In genomic region chr19:10518444-10519361, GRCh38 we compare ENCODE assay signal across 9 cellular contexts. TPM values are rescaled to one million over a fixed set of nuclear protein-coding genes. Genes with fewer than 3 reads are reported as not detected.
A peak's percentile ranks its signal among the peaks of the same experiment; 100 is the strongest.
DNase-seq lines count a peak whose midpoint lies in the region; ATAC-seq and TF ChIP-seq lines count a peak whose summit lies in the region.
"Had no signal": no experiment of that assay in that cellular context is flagged by ENCODE, and none has a peak within 500 bp of the region (broad histone marks: within the 10 kb centered on the region; RNA-seq: fewer than 3 reads in every experiment).

No MANE protein-coding gene starts in this region.

- no peaks in the 10 kb centered on the region for H3K36me3 Mint-ChIP-seq in activated CD4-positive, alpha-beta T cell treated with anti-CD3 and anti-CD28 coated beads, Interleukin-2, amount 10 ng/mL, durations not matched to agents 7 days and 5 days (ENCODE audit: low read depth)
- H3K36me3 Mint-ChIP-seq in stimulated activated effector memory CD8-positive, alpha-beta T cell treated with anti-CD3 and anti-CD28 coated beads, Interleukin-12 subunit alpha, Interleukin-12 subunit beta, amount 100 ng/mL, for 72 hours, result peaks cover 16% of the 10 kb centered on the region

- no peak overlapping the region for H3K27ac Mint-ChIP-seq in activated CD4-positive, alpha-beta T cell treated with anti-CD3 and anti-CD28 coated beads, Interleukin-2, amount 10 ng/mL, durations not matched to agents 7 days and 5 days
- peak overlapping the region; percentile 50 for H3K27ac Mint-ChIP-seq in stimulated activated effector memory CD8-positive, alpha-beta T cell treated with anti-CD3 and anti-CD28 coated beads, Interleukin-12 subunit alpha, Interleukin-12 subunit beta, amount 100 ng/mL, for 72 hours

- peaks cover 30% of the 10 kb centered on the region for H3K4me1 Mint-ChIP-seq in activated CD4-positive, alpha-beta T cell treated with anti-CD3 and anti-CD28 coated beads, Interleukin-2, amount 10 ng/mL, durations not matched to agents 7 days and 5 days
- H3K4me1 Mint-ChIP-seq in stimulated activated effector memory CD8-positive, alpha-beta T cell treated with anti-CD3 and anti-CD28 coated beads, Interleukin-12 subunit alpha, Interleukin-12 subunit beta, amount 100 ng/mL, for 72 hours, result peaks cover 45% of the 10 kb centered on the region

- H3K4me3 ChIP-seq in SJCRH30, result peak overlapping the region; percentile 58
- H3K4me3 ChIP-seq in fibroblast of villous mesenchyme (ENCODE audit: low read depth, low read length), result peak overlapping the region; percentile 65

- peak overlapping the region; percentile 41 for H3K4me3 Mint-ChIP-seq in activated CD4-positive, alpha-beta T cell treated with anti-CD3 and anti-CD28 coated beads, Interleukin-2, amount 10 ng/mL, durations not matched to agents 7 days and 5 days
- H3K4me3 Mint-ChIP-seq in stimulated activated effector memory CD8-positive, alpha-beta T cell treated with anti-CD3 and anti-CD28 coated beads, Interleukin-12 subunit alpha, Interleukin-12 subunit beta, amount 100 ng/mL, for 72 hours, result peak overlapping the region; percentile 72

- no peaks in the 10 kb centered on the region for H3K9me3 Mint-ChIP-seq in activated CD4-positive, alpha-beta T cell treated with anti-CD3 and anti-CD28 coated beads, Interleukin-2, amount 10 ng/mL, durations not matched to agents 7 days and 5 days
- H3K9me3 Mint-ChIP-seq in stimulated activated effector memory CD8-positive, alpha-beta T cell treated with anti-CD3 and anti-CD28 coated beads, Interleukin-12 subunit alpha, Interleukin-12 subunit beta, amount 100 ng/mL, for 72 hours, result no peaks in the 10 kb centered on the region

- H3K9me3 ChIP-seq in SJCRH30 (replicated peaks), result no peaks in the 10 kb centered on the region

- POLR2A ChIA-PET in activated CD4-positive, alpha-beta T cell treated with anti-CD3 and anti-CD28 coated beads, Interleukin-2, amount 10 ng/mL, durations not matched to agents 7 days and 5 days (lab: Charles Lee), result no interaction called here

- H3K4me1 ChIP-seq in SJCRH30, result peaks cover 3% of the 10 kb centered on the region; the same call in 1 of the 2 replicates

- peaks cover 15% of the 10 kb centered on the region for H3K27me3 ChIP-seq in SJCRH30

- TF ChIP-seq CTCF in fibroblast of villous mesenchyme (IDR thresholded peaks at IDR 0.05; ENCODE audit: insufficient read depth, low read depth, low read length), result no peak

- peaks cover 58% of the 10 kb centered on the region for H3K27me3 Mint-ChIP-seq in activated CD4-positive, alpha-beta T cell treated with anti-CD3 and anti-CD28 coated beads, Interleukin-2, amount 10 ng/mL, durations not matched to agents 7 days and 5 days

- no peak overlapping the region for H3K27ac ChIP-seq in SJCRH30

- DNase-seq in activated CD4-positive, alpha-beta T cell treated with anti-CD3 and anti-CD28 coated beads, Interleukin-2, amount 10 ng/mL, durations not matched to agents 7 days and 5 days, result no peak
- no peak for DNase-seq in activated CD4-positive, alpha-beta T cell treated with anti-CD3 and anti-CD28 coated beads for 4 hours
- DNase-seq in SJCRH30, result peak in 1 of 2 experiments; percentile 50
- no peak for DNase-seq in fibroblast of villous mesenchyme (ENCODE audit: low read depth)
- peak in 1 of 2 donors; percentile 22 for DNase-seq in stimulated activated effector memory CD8-positive, alpha-beta T cell treated with anti-CD3 and anti-CD28 coated beads, Interleukin-12 subunit alpha, Interleukin-12 subunit beta, amount 100 ng/mL, for 72 hours (ENCODE audit: low spot score in 2 of 2)
- DNase-seq in stimulated activated CD4-positive, alpha-beta T cell treated with anti-CD3 and anti-CD28 coated beads, Interleukin-1b, Interleukin-23, amount 100 ng/mL, for 48 hours, result no peak
- no peak for DNase-seq in effector CD8-positive, alpha-beta T cell (lab: John Stamatoyannopoulos, UW)
- DNase-seq: T1000 had no signal

- H3K36me3 ChIP-seq in SJCRH30, result no peaks in the 10 kb centered on the region

- no peak for ATAC-seq in stimulated activated effector memory CD8-positive, alpha-beta T cell treated with anti-CD3 and anti-CD28 coated beads, Interleukin-12 subunit alpha, Interleukin-12 subunit beta, amount 100 ng/mL, for 72 hours
- ATAC-seq in HG03045 (IDR thresholded peaks at IDR 0.05; ENCODE audit: unreplicated experiment), result no peak

- CTCF ChIA-PET in activated CD4-positive, alpha-beta T cell treated with anti-CD3 and anti-CD28 coated beads, Interleukin-2, amount 10 ng/mL, durations not matched to agents 7 days and 5 days (lab: Charles Lee), result interaction anchor here (0.7 to 1.9 kb wide), 2 partner anchors 10 to 57 kb away, joined by 4 to 5 read pairs; no protein-coding TSS in a partner anchor

RNA-seq across cellular contexts. Expression of gene S1PR5, which starts 1.5 kb away (rescaled TPM):
- not detected for total RNA-seq in activated CD4-positive, alpha-beta T cell treated with anti-CD3 and anti-CD28 coated beads, Interleukin-2, amount 10 ng/mL, durations not matched to agents 7 days and 5 days
- total RNA-seq in SJCRH30 (2014; rRNA removed; shearing (Covaris generic)), result 2.4 and 2.6 TPM in 2 replicates
- total RNA-seq in fibroblast of villous mesenchyme, result 1.3 and 2.9 TPM in 2 replicates

RNA-seq across cellular contexts. Expression of gene KEAP1, which starts 15.5 kb away (rescaled TPM):
- 10 to 100 TPM; 68.3 to 93.8 TPM for total RNA-seq in activated CD4-positive, alpha-beta T cell treated with anti-CD3 and anti-CD28 coated beads, Interleukin-2, amount 10 ng/mL, durations not matched to agents 7 days and 5 days
- total RNA-seq in SJCRH30 (2014; rRNA removed; shearing (Covaris generic)), result 45.3 and 50.5 TPM in 2 replicates
- 60.5 and 61.5 TPM in 2 replicates for total RNA-seq in fibroblast of villous mesenchyme

RNA-seq across cellular contexts. Expression of gene ATG4D, which starts 25.0 kb away (rescaled TPM):
- total RNA-seq in activated CD4-positive, alpha-beta T cell treated with anti-CD3 and anti-CD28 coated beads, Interleukin-2, amount 10 ng/mL, durations not matched to agents 7 days and 5 days, result 10 to 100 TPM; 40.0 to 41.4 TPM
- total RNA-seq in SJCRH30 (2014; rRNA removed; shearing (Covaris generic)), result 25.5 and 26.4 TPM in 2 replicates
- 16.0 and 18.4 TPM in 2 replicates for total RNA-seq in fibroblast of villous mesenchyme

RNA-seq across cellular contexts. Expression of gene KRI1, which starts 47.1 kb away (rescaled TPM):
- total RNA-seq in activated CD4-positive, alpha-beta T cell treated with anti-CD3 and anti-CD28 coated beads, Interleukin-2, amount 10 ng/mL, durations not matched to agents 7 days and 5 days, result 10 to 100 TPM; 68.1 to 78.4 TPM
- 20.0 and 25.5 TPM in 2 replicates for total RNA-seq in SJCRH30 (2014; rRNA removed; shearing (Covaris generic))
- 4.5 and 5.6 TPM in 2 replicates for total RNA-seq in fibroblast of villous mesenchyme

RNA-seq across cellular contexts. Expression of gene CDKN2D, which starts 50.1 kb away (rescaled TPM):
- 10 to 100 TPM; 78.6 to 88.9 TPM for total RNA-seq in activated CD4-positive, alpha-beta T cell treated with anti-CD3 and anti-CD28 coated beads, Interleukin-2, amount 10 ng/mL, durations not matched to agents 7 days and 5 days
- 7.5 and 7.9 TPM in 2 replicates for total RNA-seq in SJCRH30 (2014; rRNA removed; shearing (Covaris generic))
- total RNA-seq in fibroblast of villous mesenchyme, result 6.0 and 6.1 TPM in 2 replicates
